ENCODE assay signal across 1 cellular context in the genomic region with DNA sequence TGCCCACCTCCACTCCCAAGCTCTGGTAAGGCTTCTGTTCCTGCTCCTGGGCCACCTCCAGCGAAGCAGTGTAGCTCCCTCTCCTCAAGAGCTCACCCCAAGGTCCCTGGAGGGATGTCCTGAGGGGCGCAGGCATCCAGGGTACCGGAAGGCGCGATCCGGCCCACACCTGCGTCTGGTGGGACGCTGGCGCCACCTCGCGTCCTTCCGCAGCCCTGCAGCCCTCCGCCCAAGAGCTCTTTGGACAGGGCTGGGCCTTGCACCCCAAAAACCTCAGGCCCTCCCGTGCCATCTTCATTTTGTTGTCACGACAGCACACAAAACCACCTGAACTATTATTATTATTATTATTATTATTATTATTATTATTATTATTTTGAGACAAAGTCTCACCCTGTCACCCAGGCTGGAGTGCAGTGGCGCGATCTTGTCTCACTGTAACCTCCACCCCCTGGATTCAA.
TF ChIP-seq lines count a peak whose summit lies in the region.

No MANE protein-coding gene starts in this region.

TF ChIP-seq in HepG2, 621 proteins besides CTCF, POLR2A, EP300 and RAD21 (continued from another document):
- TF ChIP-seq ZNF687 (CRISPR knock-in tag; IDR thresholded peaks at IDR 0.05), result 0 out of 2 replicates have a peak, but pooled peaks have one; percentile 16
